In the genomic region with DNA sequence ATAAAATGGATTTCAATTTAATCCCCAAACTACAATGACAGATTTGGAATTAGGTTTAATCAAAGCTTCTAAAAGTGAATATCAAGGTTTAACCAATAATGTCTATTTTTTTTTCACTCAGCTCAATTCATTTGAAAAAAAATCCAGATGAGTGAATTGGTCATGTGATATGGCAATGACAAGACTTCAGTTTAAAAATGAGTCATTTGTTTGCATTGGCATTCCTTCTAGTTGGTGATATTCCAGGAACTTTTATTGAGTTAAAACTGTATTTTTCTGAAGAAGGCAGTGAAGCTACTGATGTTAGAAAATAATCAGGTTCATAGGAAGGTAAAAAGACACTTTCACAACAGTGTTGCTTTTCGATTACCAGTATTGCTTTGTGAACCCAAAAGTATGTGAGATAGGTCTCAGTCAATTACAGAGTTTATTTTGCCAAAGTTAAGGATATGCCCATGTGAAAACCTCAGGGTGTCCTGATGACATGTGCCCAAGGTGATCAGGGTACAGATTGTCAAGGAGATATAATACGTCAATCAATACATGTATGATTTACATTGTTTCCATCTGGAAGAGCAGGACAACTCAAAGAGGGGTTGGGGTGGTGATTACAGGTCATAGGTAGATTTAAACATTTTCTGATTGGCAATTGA, we compare ENCODE assay signal across 16 cellular contexts.
DNase-seq lines count a peak whose midpoint lies in the region; ATAC-seq, FAIRE-seq and TF ChIP-seq lines count a peak whose summit lies in the region.
"Had no signal": no experiment of that assay in that cellular context is flagged by ENCODE, and none has a peak within 500 bp of the region (broad histone marks: within the 10 kb centered on the region; RNA-seq: fewer than 3 reads in every experiment).

No MANE protein-coding gene starts in this region.

- no peak overlapping the region; the same call in 1 of the 2 replicates for H3K14ac ChIP-seq in IMR-90 (replicated peaks; ENCODE audit: low read depth, low read length)

- H4K8ac ChIP-seq in IMR-90 (ENCODE audit: low read depth in 2 of 2, low read length in 2 of 2): peak overlapping the region; percentile 32 to 66; a peak in 2 of 4 replicates

- H4K20me1 ChIP-seq in IMR-90 (ENCODE audit: insufficient read depth, low read length): no peaks in the 10 kb centered on the region
- no peaks in the 10 kb centered on the region for H4K20me1 ChIP-seq in HepG2 (ENCODE audit: insufficient read depth, low read length)
- H4K20me1 ChIP-seq: BLaER1 had no signal

- in situ Hi-C loops in IMR-90 (cut with MboI; ENCODE audit: low sequenced_read_pairs): no loop called here
- in situ Hi-C loops in HepG2 (cut with HindIII; ENCODE audit: extremely low pct_ligation_motif_present, low pct_unique_long_range_greater_than_20kb): no loop called here
- in situ Hi-C loops in G401 (cut with HindIII; ENCODE audit: low sequenced_read_pairs): no loop called here

- H3K4me2 ChIP-seq in IMR-90 (ENCODE audit: low read depth, low read length): peak overlapping the region; percentile 65; the same call in 1 of the 2 replicates
- H3K4me2 ChIP-seq in HepG2 (ENCODE audit: low read depth, low read length): no peak overlapping the region
- H3K4me2 ChIP-seq: BLaER1 had no signal

- CTCF ChIA-PET in IMR-90 (lab: Yijun Ruan, JAX) (interaction anchor here (0.7 to 1.2 kb wide), 2 partner anchors 9 to 243 kb away, joined by 3 read pairs; no protein-coding TSS in a partner anchor), HepG2 (lab: Yijun Ruan, JAX; ENCODE audit: low intra/inter-chr PET ratio, low total read pairs) (no interaction called here)

- TF ChIP-seq EP300 in HepG2 (IDR thresholded peaks at IDR 0.05; ENCODE audit: low read depth in 2 of 2, low read length in 2 of 2) (peak in 1 of 2 experiments; percentile 47; a peak in 1 of 4 replicates), HepG2 (CRISPR knock-in tag; IDR thresholded peaks at IDR 0.05; ENCODE audit: borderline replicate concordance) (no peak)

- H3K79me2 ChIP-seq in HepG2 (ENCODE audit: insufficient read depth, low read length): no peaks in the 10 kb centered on the region

- no peak overlapping the region for H3K4me3 ChIP-seq in IMR-90 (ENCODE audit: insufficient read depth, low read depth, low read length)
- no peak overlapping the region for H3K4me3 ChIP-seq in cardiac fibroblast (replicated peaks in 1 of 2; ENCODE audit: low read depth in 2 of 2, low read length in 2 of 2)
- no peak overlapping the region for H3K4me3 ChIP-seq in HepG2 (replicated peaks in 1 of 3; ENCODE audit: insufficient read depth in 1 of 3, low read depth in 2 of 3, low read length in 3 of 3)
- H3K4me3 ChIP-seq: BLaER1, prostate gland, uterus had no signal

- H2AK5ac ChIP-seq in IMR-90 (ENCODE audit: low read depth, low read length): peak overlapping the region; percentile 37; the same call in 1 of the 2 replicates

- peak overlapping the region; percentile 75; the same call in 1 of the 2 replicates for H3K4ac ChIP-seq in IMR-90 (ENCODE audit: low read depth, low read length)

- H2BK15ac ChIP-seq in IMR-90 (ENCODE audit: low read depth, low read length): peak overlapping the region; percentile 76; the same call in 2 of the 3 replicates

- no peak overlapping the region for H2AK9ac ChIP-seq in IMR-90 (replicated peaks; ENCODE audit: low read depth, low read length, poor library complexity)

- no peak overlapping the region for H3K56ac ChIP-seq in IMR-90 (ENCODE audit: extremely low read depth, insufficient read depth, low read length)

- dilution Hi-C loops in IMR-90 (cut with HindIII; ENCODE audit: low sequenced_read_pairs, unreplicated experiment): no loop called here

- H2BK20ac ChIP-seq in IMR-90 (ENCODE audit: low read depth, low read length): peak overlapping the region; percentile 89

- DNase-seq in AG08396 (ENCODE audit: low spot score) (peak; percentile 28), IMR-90 (peak; percentile 89), cardiac fibroblast (ENCODE audit: low read depth in 2 of 2) (peak; percentile 62 to 73), HepG2 (ENCODE audit: low spot score) (peak; percentile 60), NK-92 (lab: John Stamatoyannopoulos, UW; ENCODE audit: unreplicated experiment) (no peak), G401 (ENCODE audit: low spot score) (no peak), DMS114 treated with DMSO at 0.1 percent for 48 hours (lab: John Stamatoyannopoulos, UW; ENCODE audit: unreplicated experiment) (no peak), NCI-H524 treated with DMSO at 0.1 percent for 48 hours (lab: John Stamatoyannopoulos, UW) (no peak)
- DNase-seq: activated CD8-positive, alpha-beta memory T cell treated with anti-CD3 and anti-CD28 coated beads for 24 hours; NCI-H1092; Right ventricle myocardium superior; stimulated activated CD4-positive, alpha-beta T cell treated with anti-CD3 and anti-CD28 coated beads, Interleukin-4, amount 100 ng/mL, for 1 hour; uterus had no signal

- H3K36me3 ChIP-seq in IMR-90 (ENCODE audit: control insufficient read depth, insufficient read depth, low read length) (no peaks in the 10 kb centered on the region), HepG2 (replicated peaks in 1 of 2; ENCODE audit: control insufficient read depth in 1 of 2, insufficient read depth in 2 of 2, low read length in 2 of 2) (no peaks in the 10 kb centered on the region)
- H3K36me3 ChIP-seq: BLaER1, prostate gland, uterus had no signal

- no peak for TF ChIP-seq POLR2A in IMR-90 (IDR thresholded peaks at IDR 0.05; ENCODE audit: low read depth, low read length)
- no peak for TF ChIP-seq POLR2A in HepG2 (IDR thresholded peaks at IDR 0.05; ENCODE audit: insufficient read depth in 1 of 2, low read depth in 2 of 2, low read length in 2 of 2)

- TF ChIP-seq RAD21 in IMR-90 (IDR thresholded peaks at IDR 0.05; ENCODE audit: low read length): no peak
- TF ChIP-seq RAD21 in HepG2 (CRISPR knock-in tag; IDR thresholded peaks at IDR 0.05): no peak

- no peaks in the 10 kb centered on the region for H3K27me3 ChIP-seq in IMR-90 (ENCODE audit: control insufficient read depth, insufficient read depth, low read length)
- H3K27me3 ChIP-seq in HepG2 (ENCODE audit: control insufficient read depth in 1 of 2, insufficient read depth in 2 of 2, low read length in 2 of 2): no peaks in the 10 kb centered on the region
- H3K27me3 ChIP-seq: BLaER1, uterus had no signal

- H2AFZ ChIP-seq in IMR-90 (replicated peaks; ENCODE audit: low read length, poor library complexity) (no peak overlapping the region), HepG2 (ENCODE audit: low read length) (no peak overlapping the region)

- H3K4me1 ChIP-seq in IMR-90 (ENCODE audit: control insufficient read depth, insufficient read depth, low read length) (peaks cover 3% of the 10 kb centered on the region; the same call in 1 of the 2 replicates), HepG2 (ENCODE audit: insufficient read depth, low read length) (peaks cover 31% of the 10 kb centered on the region)
- H3K4me1 ChIP-seq: BLaER1, prostate gland, uterus had no signal

- H3K9me1 ChIP-seq in IMR-90 (ENCODE audit: insufficient read depth, low read length): no peaks in the 10 kb centered on the region

- H2BK5ac ChIP-seq in IMR-90 (ENCODE audit: low read depth, low read length, poor library complexity, severe bottlenecking): peak overlapping the region; percentile 40

- H3K9ac ChIP-seq in IMR-90 (ENCODE audit: low read depth, low read length) (no peak overlapping the region), HepG2 (ENCODE audit: insufficient read depth, low read depth, low read length) (no peak overlapping the region)
- H3K9ac ChIP-seq: BLaER1 had no signal

- FAIRE-seq in HepG2 (lab: Jason Lieb, UNC): no peak

- BruUV-seq in IMR-90 (replicated peaks; lab: Mats Ljungman, UMichigan) (no TSS peak), HepG2 (replicated peaks; lab: Mats Ljungman, UMichigan) (no TSS peak)

- ATAC-seq in IMR-90 (ENCODE audit: low read depth): peak; percentile 51
- no peak for ATAC-seq in HepG2
- ATAC-seq: stimulated activated memory B cell treated with anti-CD40 and anti-IgM and Interleukin-4, amounts not matched to agents 10 μg/mL and 1 μg/mL and 100 μg/mL, for 72 hours had no signal

- peak overlapping the region; percentile 60 for H4K91ac ChIP-seq in IMR-90 (ENCODE audit: insufficient read depth, low read depth, low read length)

- H3K23ac ChIP-seq in IMR-90 (ENCODE audit: low read depth, low read length): no peak overlapping the region

- no peaks in the 10 kb centered on the region for H3K9me3 ChIP-seq in IMR-90 (ENCODE audit: control insufficient read depth, insufficient read depth, low read length)
- H3K9me3 ChIP-seq in HepG2 (ENCODE audit: low read length): no peaks in the 10 kb centered on the region
- H3K9me3 ChIP-seq: BLaER1, prostate gland, uterus had no signal

- intact Hi-C loops in IMR-90 (cut with micrococcal nuclease) (no loop called here), HepG2 (cut with micrococcal nuclease; ENCODE audit: unreplicated experiment) (no loop called here)

- peak overlapping the region; percentile 75 for H2BK120ac ChIP-seq in IMR-90 (ENCODE audit: low read depth, low read length)

- TF ChIP-seq CTCF in IMR-90 (conservative IDR thresholded peaks at IDR 0.05; ENCODE audit: low read depth, low read length) (no peak), cardiac fibroblast (IDR thresholded peaks at IDR 0.05; ENCODE audit: low read depth, low read length) (no peak), HepG2 (CRISPR knock-in tag; IDR thresholded peaks at IDR 0.05) (no peak)

- peak overlapping the region; percentile 63; the same call in 1 of the 2 replicates for H3K18ac ChIP-seq in IMR-90 (ENCODE audit: low read depth, low read length)

- H3K79me1 ChIP-seq in IMR-90 (ENCODE audit: low read depth in 1 of 2, low read length in 2 of 2): no peaks in the 10 kb centered on the region

- H4K5ac ChIP-seq in IMR-90 (ENCODE audit: low read depth, low read length): peak overlapping the region; percentile 55; the same call in 1 of the 2 replicates

- POLR2A ChIA-PET in IMR-90 (lab: Charles Lee; ENCODE audit: unreplicated experiment): interaction anchor here (0.6 to 0.7 kb wide), 2 partner anchors 130 to 1552 kb away, joined by 3 to 4 read pairs; no protein-coding TSS in a partner anchor
- POLR2A ChIA-PET in HepG2 (lab: Yijun Ruan, JAX): interaction anchor here (1.7 kb wide), 1 partner anchor 55 kb away, joined by 3 read pairs; no protein-coding TSS in a partner anchor

- 67% methylated on average over 1 of the region's 2 CpGs; no CpG with 5 or more reads in 1 of the 2 experiments for WGBS in IMR-90 (ENCODE audit: extremely low coverage in 2 of 2, insufficient read length in 1 of 2), 2 experiments
- 82% methylated on average over 2 of the region's 2 CpGs for WGBS in HepG2 (ENCODE audit: low lambda C conversion rate)

- H3K27ac ChIP-seq in IMR-90 (ENCODE audit: insufficient read depth, low read length) (no peak overlapping the region; the same call in 1 of the 2 replicates), HepG2 (ENCODE audit: extremely low read length, insufficient read depth, low read length) (no peak overlapping the region)
- H3K27ac ChIP-seq: BLaER1, prostate gland, uterus had no signal

TF ChIP-seq in HepG2, 621 proteins besides CTCF, POLR2A, EP300 and RAD21 (continues in another document):
- TF ChIP-seq SAFB2 (CRISPR knock-in tag; IDR thresholded peaks at IDR 0.05; ENCODE audit: borderline replicate concordance, low read depth): no peak
- no peak for TF ChIP-seq BRD4 (CRISPR knock-in tag; IDR thresholded peaks at IDR 0.05)
- TF ChIP-seq SOX13 (IDR thresholded peaks at IDR 0.05): no peak
- TF ChIP-seq SOX13 (CRISPR knock-in tag; conservative IDR thresholded peaks at IDR 0.05 in 1 of 2, IDR thresholded peaks at IDR 0.05 in 1 of 2): 0 out of 4 replicates have a peak, but pooled peaks of 1 of the 2 experiments have one; percentile 8

Comparison
In these comparisons a context has a peak if more than half of its experiments do, and no peak if none do; other contexts are left out.
1. DNase-seq: peak in AG08396 (single experiment), IMR-90 (single experiment), cardiac fibroblast (2 of 2) and HepG2 (single experiment); none in NK-92 (single experiment), G401 (single experiment), DMS114 treated with DMSO at 0.1 percent for 48 hours (single experiment) and NCI-H524 treated with DMSO at 0.1 percent for 48 hours (single experiment).